Comparison of ENCODE assay signal across 22 cellular contexts in genomic region chr17:77905766-77906165, GRCh38.
"Had no signal": no experiment of that assay in that cellular context is flagged by ENCODE, and none has a peak within 500 bp of the region (broad histone marks: within the 10 kb centered on the region; RNA-seq: fewer than 3 reads in every experiment).

No MANE protein-coding gene starts in this region.

- DNase-seq: IMR-90, Karpas-422, KG1, MG63, NCI-H1092, NCI-H1105 treated with DMSO at 0.1 percent for 48 hours, NCI-H1417 treated with DMSO at 0.1 percent for 48 hours, NCI-H146, NCI-H1694 treated with DMSO at 0.1 percent for 48 hours, NCI-H1930, NCI-H2081, NCI-H2107, NCI-H2227 treated with DMSO at 0.1 percent for 48 hours, NCI-H524, NCI-H526 treated with DMSO at 0.1 percent for 48 hours, NCI-H748 treated with DMSO at 0.1 percent for 48 hours, SHP77 treated with DMSO at 0.1 percent for 48 hours, SJCRH30 had no signal

- ATAC-seq: HepG2, Right ventricle myocardium inferior, SK-N-SH treated with all-trans-retinoic acid at 6 μM for 48 hours had no signal

- H3K27ac ChIP-seq: RWPE1, SJCRH30 had no signal

- H3K4me1 ChIP-seq: SJCRH30 had no signal

- H3K36me3 ChIP-seq: MG63, SJCRH30 had no signal

- H3K4me3 ChIP-seq: MG63, SJCRH30 had no signal
